Comparison of ENCODE assay signal across 13 cellular contexts in the genomic region with DNA sequence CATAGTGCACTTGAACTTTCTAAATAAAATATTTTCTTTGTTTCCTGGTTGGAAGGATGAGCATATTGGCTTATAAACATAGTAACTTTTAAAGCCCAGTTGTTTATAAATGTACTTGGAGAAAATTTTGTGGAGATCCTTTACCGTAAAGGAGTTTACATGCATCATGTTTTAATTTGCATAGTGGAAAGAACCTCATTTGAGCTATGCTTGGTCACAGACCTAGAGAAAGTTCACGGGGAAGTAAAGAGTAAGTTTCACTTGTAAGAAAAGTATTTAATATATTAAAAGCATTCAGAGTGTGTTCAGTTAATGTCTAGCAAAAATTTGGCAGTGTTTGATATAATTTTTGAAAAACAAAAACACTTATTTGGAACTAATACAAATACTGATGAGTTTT. TPM values are rescaled to one million over a fixed set of nuclear protein-coding genes. Genes with fewer than 3 reads are reported as not detected.
DNase-seq lines count a peak whose midpoint lies in the region; ATAC-seq, FAIRE-seq and TF ChIP-seq lines count a peak whose summit lies in the region.
"Had no signal": no experiment of that assay in that cellular context is flagged by ENCODE, and none has a peak within 500 bp of the region (broad histone marks: within the 10 kb centered on the region; RNA-seq: fewer than 3 reads in every experiment).

No MANE protein-coding gene starts in this region.

- 57 to 88% (median 70%) methylated on average over 2 of the region's 2 CpGs for WGBS in small intestine, 3 donors

- DNase-seq in GM10266 (ENCODE audit: extremely low spot score) (peak; percentile 19), putamen (ENCODE audit: low spot score) (no peak), small intestine (no peak), NCI-H510A (lab: John Stamatoyannopoulos, UW) (no peak)
- DNase-seq in activated CD8-positive, alpha-beta memory T cell treated with anti-CD3 and anti-CD28 coated beads for 24 hours, result no peak
- DNase-seq: activated CD4-positive, alpha-beta T cell treated with anti-CD3 and anti-CD28 coated beads for 1 hour; activated naive CD4-positive, alpha-beta T cell treated with anti-CD3 and anti-CD28 coated beads for 36 hours; effector CD4-positive, alpha-beta T cell; NCI-H2081; RPMI8226 had no signal

- ATAC-seq in GM19372 (IDR thresholded peaks at IDR 0.05; ENCODE audit: low read depth, unreplicated experiment) (peak; percentile 50), HG02840 (IDR thresholded peaks at IDR 0.05; ENCODE audit: low FRiP score, unreplicated experiment) (peak; percentile 55), HG03521 (IDR thresholded peaks at IDR 0.05; ENCODE audit: unreplicated experiment) (peak; percentile 68)

- no peak overlapping the region for H3K4me3 ChIP-seq in small intestine (ENCODE audit: low read depth in 1 of 2, low read length in 2 of 2)

- no peak overlapping the region for H3K27ac ChIP-seq in small intestine (ENCODE audit: low read depth in 1 of 2, low read length in 1 of 2)

- no peak for FAIRE-seq in small intestine (lab: Jason Lieb, UNC)

- no peak for TF ChIP-seq CTCF in GM10266 (IDR thresholded peaks at IDR 0.05; ENCODE audit: control insufficient read depth, insufficient read depth, low read depth, missing control alignments)

- H3K36me3 ChIP-seq in small intestine (ENCODE audit: control insufficient read depth in 2 of 2, insufficient read depth in 2 of 2, low read length in 2 of 2), result peaks cover 2 to 4% of the 10 kb centered on the region in 2 donors

- no peaks in the 10 kb centered on the region for H3K9me3 ChIP-seq in small intestine (ENCODE audit: control insufficient read depth, low read depth)

- no peaks in the 10 kb centered on the region for H3K4me1 ChIP-seq in small intestine (ENCODE audit: control insufficient read depth in 2 of 2, insufficient read depth in 1 of 2, low read depth in 1 of 2, low read length in 1 of 2)

- no peaks in the 10 kb centered on the region for H3K27me3 ChIP-seq in small intestine (ENCODE audit: control insufficient read depth in 2 of 2, insufficient read depth in 2 of 2, low read length in 2 of 2)

RNA-seq across cellular contexts. Expression of a gene that starts 45.3 kb away (rescaled TPM):
- 1 to 10 TPM; 5.1 to 8.7 (median 5.4) TPM for polyA plus RNA-seq in small intestine

RNA-seq across cellular contexts. Expression of a gene that starts 56.5 kb away (rescaled TPM):
- polyA plus RNA-seq in small intestine, result 100 to 1,000 TPM; 115 to 297 (median 265) TPM
